38 cellular contexts compared by ENCODE assay signal in the genomic region with DNA sequence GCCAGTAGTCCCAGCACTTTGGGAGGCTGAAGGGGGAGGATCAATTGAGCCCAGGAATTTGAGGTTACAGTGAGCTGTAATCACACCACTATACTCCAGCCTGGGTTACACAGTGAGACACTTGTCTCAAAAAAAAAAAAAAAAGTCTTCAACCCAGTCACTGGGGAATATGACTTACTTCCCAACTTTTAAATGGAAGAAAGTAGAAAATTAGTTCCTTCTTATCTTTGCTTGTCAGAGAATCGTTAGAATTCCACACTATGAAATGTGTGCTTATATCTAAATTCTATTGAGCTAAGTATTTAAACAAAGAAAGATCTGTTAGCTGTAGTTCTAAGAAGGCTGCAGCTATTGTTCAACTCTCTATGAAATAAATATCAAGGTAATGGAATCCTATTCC. TPM values are rescaled to one million over a fixed set of nuclear protein-coding genes. Genes with fewer than 3 reads are reported as not detected.
"Had no signal": no experiment of that assay in that cellular context is flagged by ENCODE, and none has a peak within 500 bp of the region (broad histone marks: within the 10 kb centered on the region; RNA-seq: fewer than 3 reads in every experiment).

No MANE protein-coding gene starts in this region.

- H3K4me3 ChIP-seq: adrenal gland, ascending aorta, body of pancreas, breast epithelium, cardiac muscle cell had no signal

- ATAC-seq: activated naive CD4-positive, alpha-beta T cell treated with anti-CD3 and anti-CD28 coated beads, Interleukin-2, amount 50 U/mL, for 72 hours; activated naive CD8-positive, alpha-beta T cell treated with anti-CD3 and anti-CD28 coated beads, Interleukin-2, amount 50 U/mL, for 24 hours; activated T-cell treated with anti-CD3 and anti-CD28 coated beads, Interleukin-2, amount 50 U/mL, for 4 hours; activated T-cell treated with anti-CD3 and anti-CD28 coated beads, Interleukin-2, amount 50 U/mL, for 72 hours; activated T-helper 17 cell treated with anti-CD3 and anti-CD28 coated beads, Interleukin-2, amount 50 U/mL, for 72 hours; body of pancreas had no signal

- H3K27me3 ChIP-seq: adrenal gland, ascending aorta, body of pancreas, brain microvascular endothelial cell, breast epithelium, cardiac muscle cell had no signal

- H3K4me1 ChIP-seq: adrenal gland, ascending aorta, body of pancreas, breast epithelium had no signal

- DNase-seq: activated effector memory CD4-positive, alpha-beta T cell treated with anti-CD3 and anti-CD28 coated beads, Interleukin-2, amount 50 U/mL, for 16 hours; activated effector memory CD4-positive, alpha-beta T cell treated with Interleukin-2 at 50 U/mL for 16 hours; activated gamma-delta T cell; activated gamma-delta T cell treated with Interleukin-2 at 50 U/mL for 16 hours; activated naive CD4-positive, alpha-beta T cell; activated naive CD4-positive, alpha-beta T cell treated with anti-CD3 and anti-CD28 coated beads for 36 hours; activated naive CD4-positive, alpha-beta T cell treated with anti-CD3 and anti-CD28 coated beads, Interleukin-2, amount 10 ng/mL, durations not matched to agents 7 days and 5 days; activated naive CD4-positive, alpha-beta T cell treated with anti-CD3 and anti-CD28 coated beads, Interleukin-2, amount 50 U/mL, for 16 hours; activated naive CD4-positive, alpha-beta T cell treated with Interleukin-2 at 50 U/mL for 16 hours; activated naive CD8-positive, alpha-beta T cell treated with anti-CD3 and anti-CD28 coated beads for 36 hours; activated naive CD8-positive, alpha-beta T cell treated with anti-CD3 and anti-CD28 coated beads, Interleukin-2, amount 10 ng/mL, durations not matched to agents 7 days and 5 days; activated naive CD8-positive, alpha-beta T cell treated with anti-CD3 and anti-CD28 coated beads, Interleukin-2, amount 50 U/mL, for 24 hours; activated T-cell treated with anti-CD3 and anti-CD28 coated beads, Interleukin-2, amount 50 U/mL, for 1 hour; activated T-cell treated with anti-CD3 and anti-CD28 coated beads, Interleukin-2, amount 50 U/mL, for 24 hours; activated T-cell treated with anti-CD3 and anti-CD28 coated beads, Interleukin-2, amount 50 U/mL, for 4 hours; activated T-cell treated with anti-CD3 and anti-CD28 coated beads, Interleukin-2, amount 50 U/mL, for 48 hours; activated T-cell treated with anti-CD3 and anti-CD28 coated beads, Interleukin-2, amount 50 U/mL, for 72 hours; adrenal gland; amniotic stem cell; amygdala; anterior cingulate cortex; aorta; body of pancreas; brain microvascular endothelial cell; caudate nucleus; central memory CD4-positive, alpha-beta T cell; cerebellar nuclear complex had no signal

- H3K9me3 ChIP-seq: adrenal gland, ascending aorta, body of pancreas, breast epithelium had no signal

- H3K27ac ChIP-seq: adrenal gland, ascending aorta, body of pancreas, brain microvascular endothelial cell, breast epithelium, cardiac muscle cell had no signal

- FAIRE-seq: astrocyte, bronchial epithelial cell had no signal

- H3K36me3 ChIP-seq: adrenal gland, brain microvascular endothelial cell had no signal

RNA-seq across cellular contexts. Expression of a gene that starts 42.4 kb away (rescaled TPM):
- total RNA-seq: activated naive CD4-positive, alpha-beta T cell treated with anti-CD3 and anti-CD28 coated beads for 36 hours; activated naive CD4-positive, alpha-beta T cell treated with anti-CD3 and anti-CD28 coated beads, Interleukin-2, amount 50 U/mL, for 72 hours; activated naive CD8-positive, alpha-beta T cell treated with anti-CD3 and anti-CD28 coated beads for 36 hours; activated naive CD8-positive, alpha-beta T cell treated with anti-CD3 and anti-CD28 coated beads, Interleukin-2, amount 10 ng/mL, durations not matched to agents 7 days and 5 days; activated T-cell treated with anti-CD3 and anti-CD28 coated beads, Interleukin-2, amount 50 U/mL, for 4 hours; activated T-cell treated with anti-CD3 and anti-CD28 coated beads, Interleukin-2, amount 50 U/mL, for 72 hours; activated T-helper 1 cell treated with anti-CD3 and anti-CD28 coated beads, Interleukin-12 subunit alpha, Interleukin-12 subunit beta, Interleukin-2, Interleukin-4 antibody, amounts not matched to agents 30 ng/mL and 10 ng/mL and 1 ng/mL, durations not matched to agents 14 hours and 24 hours and 36 hours; activated T-helper 17 cell treated with anti-CD3 and anti-CD28 coated beads, Interleukin-2, amount 50 U/mL, for 72 hours; aorta; astrocyte; body of pancreas; breast epithelium; bronchial epithelial cell; cardiac muscle cell; cardiac septum; cerebellum; chondrocyte had no signal
- polyA plus RNA-seq: cardiac muscle cell had no signal

RNA-seq across cellular contexts. Expression of a gene that starts 42.6 kb away (rescaled TPM):
- total RNA-seq: activated naive CD4-positive, alpha-beta T cell treated with anti-CD3 and anti-CD28 coated beads for 36 hours; activated naive CD4-positive, alpha-beta T cell treated with anti-CD3 and anti-CD28 coated beads, Interleukin-2, amount 50 U/mL, for 72 hours; activated naive CD8-positive, alpha-beta T cell treated with anti-CD3 and anti-CD28 coated beads for 36 hours; activated naive CD8-positive, alpha-beta T cell treated with anti-CD3 and anti-CD28 coated beads, Interleukin-2, amount 10 ng/mL, durations not matched to agents 7 days and 5 days; activated T-cell treated with anti-CD3 and anti-CD28 coated beads, Interleukin-2, amount 50 U/mL, for 72 hours; activated T-helper 17 cell treated with anti-CD3 and anti-CD28 coated beads, Interleukin-2, amount 50 U/mL, for 72 hours; aorta; ascending aorta; astrocyte; body of pancreas; bronchial epithelial cell; cardiac muscle cell; cardiac septum; chondrocyte had no signal
